ENCODE assay signal across 9 cellular contexts in the genomic region with DNA sequence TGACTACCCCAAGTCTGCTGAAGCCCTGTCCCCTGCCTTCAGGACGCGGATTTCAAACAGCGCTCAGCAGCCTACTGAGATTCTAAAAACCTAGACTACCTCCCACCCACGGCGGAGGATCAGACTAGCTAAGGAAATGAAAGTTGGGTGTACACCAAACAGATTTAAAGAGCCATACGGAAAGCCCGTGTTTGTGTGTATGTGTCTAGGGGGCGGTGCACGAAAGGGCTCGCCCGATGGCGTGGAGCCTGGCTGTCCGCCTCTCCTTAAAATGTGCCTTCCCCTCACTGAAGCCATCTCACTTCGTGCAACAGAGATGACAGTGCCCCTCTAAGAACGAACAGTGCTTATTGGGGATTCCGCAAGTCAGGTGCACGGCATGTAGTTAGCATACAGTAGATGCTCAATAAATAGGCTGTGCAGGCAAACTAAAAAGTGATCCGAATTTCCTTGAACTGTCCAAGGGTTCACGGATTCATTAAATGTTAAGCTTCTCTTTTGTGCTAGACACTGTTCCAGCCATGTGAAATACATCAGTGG. TPM values are rescaled to one million over a fixed set of nuclear protein-coding genes. Genes with fewer than 3 reads are reported as not detected.
DNase-seq lines count a peak whose midpoint lies in the region; ATAC-seq and TF ChIP-seq lines count a peak whose summit lies in the region.
"Had no signal": no experiment of that assay in that cellular context is flagged by ENCODE, and none has a peak within 500 bp of the region (broad histone marks: within the 10 kb centered on the region; RNA-seq: fewer than 3 reads in every experiment).

No MANE protein-coding gene starts in this region.

- intact Hi-C loops in heart left ventricle (cut with DNase I) (loop anchor here in 1 of 10 donors (1.0 kb wide), 1 partner anchor 22 kb away; the partner anchor contains the start of gene CNOT3), Right ventricle myocardium inferior (cut with DNase I) (loop anchor here (1.0 kb wide), 1 partner anchor 22 kb away; the partner anchor contains the start of gene CNOT3), activated B cell treated with CpG ODN at 0.5 μM for 24 hours (cut with micrococcal nuclease) (loop anchor here (1.0 to 2.0 kb wide), 4 partner anchors 22 to 56 kb away; partner anchors contain the start of genes CNOT3, NDUFA3, PRPF31 and TFPT)

- no peaks in the 10 kb centered on the region for H3K27me3 ChIP-seq in heart left ventricle

- H3K36me3 Mint-ChIP-seq in activated B cell treated with CpG ODN at 0.5 μM for 24 hours (ENCODE audit: low read depth): peaks cover 46% of the 10 kb centered on the region

- peak overlapping the region; percentile 99 for H3K27ac Mint-ChIP-seq in activated B cell treated with CpG ODN at 0.5 μM for 24 hours

- peaks cover 46% of the 10 kb centered on the region for H3K4me1 Mint-ChIP-seq in activated B cell treated with CpG ODN at 0.5 μM for 24 hours

- peaks cover 4 to 59% (median 32%) of the 10 kb centered on the region in 12 donors for H3K4me1 ChIP-seq in heart left ventricle

- TF ChIP-seq CTCF in heart left ventricle (IDR thresholded peaks at IDR 0.05): no peak
- no peak for TF ChIP-seq CTCF in activated B cell treated with CpG ODN at 0.5 μM for 24 hours (IDR thresholded peaks at IDR 0.05)
- no peak for TF ChIP-seq CTCF in fibroblast of the aortic adventitia (IDR thresholded peaks at IDR 0.05; ENCODE audit: insufficient read depth, low read length)
- no peak for TF ChIP-seq CTCF in retinal pigment epithelial cell (conservative IDR thresholded peaks at IDR 0.05; ENCODE audit: low read depth, low read length)

- DNase-seq in heart left ventricle: no peak
- no peak for DNase-seq in Right ventricle myocardium inferior (ENCODE audit: missing footprints)
- no peak for DNase-seq in activated B cell treated with CpG ODN at 0.5 μM for 24 hours
- peak; percentile 27 for DNase-seq in fibroblast of the aortic adventitia (ENCODE audit: low read depth)
- no peak for DNase-seq in retinal pigment epithelial cell (ENCODE audit: low read depth)
- DNase-seq in SIG-M5 treated with dmso at 0.1 percent for 504 hours (lab: John Stamatoyannopoulos, UW; ENCODE audit: unreplicated experiment): no peak

- peaks cover 2% of the 10 kb centered on the region for H3K27me3 Mint-ChIP-seq in activated B cell treated with CpG ODN at 0.5 μM for 24 hours

- H3K4me3 Mint-ChIP-seq in activated B cell treated with CpG ODN at 0.5 μM for 24 hours: peak overlapping the region; percentile 100

- H3K9me3 Mint-ChIP-seq in activated B cell treated with CpG ODN at 0.5 μM for 24 hours: no peaks in the 10 kb centered on the region

- H3K4me3 ChIP-seq in heart left ventricle (peak overlapping the region; percentile 47 to 96 (median 74)), fibroblast of the aortic adventitia (ENCODE audit: low read depth, low read length) (peak overlapping the region; percentile 94), retinal pigment epithelial cell (ENCODE audit: low read length) (peak overlapping the region; percentile 76)

- POLR2A ChIA-PET in activated B cell treated with CpG ODN at 0.5 μM for 24 hours (lab: Charles Lee): interaction anchor here (0.6 to 4.7 kb wide), 16 partner anchors 15 to 1004 kb away, joined by 3 to 69 read pairs (median 5); partner anchors contain the start of genes CNOT3, LENG8, MBOAT7 and NDUFA3

- CTCF ChIA-PET in activated B cell treated with CpG ODN at 0.5 μM for 24 hours (lab: Charles Lee): interaction anchor here (0.8 to 1.5 kb wide), 7 partner anchors 9 to 232 kb away, joined by 3 to 4 read pairs (median 3); no protein-coding TSS in a partner anchor

- peak overlapping the region; percentile 89 to 99 (median 98) for H3K27ac ChIP-seq in heart left ventricle

- 9 to 12% (median 12%) methylated on average over 17 to 19 of the region's 19 CpGs for WGBS in heart left ventricle, 4 donors

- H3K9me3 ChIP-seq in heart left ventricle: no peaks in the 10 kb centered on the region

- peaks cover 0 to 46% (median 43%) of the 10 kb centered on the region in 9 donors for H3K36me3 ChIP-seq in heart left ventricle

- TF ChIP-seq POLR2A in heart left ventricle (IDR thresholded peaks at IDR 0.05): no peak

- ATAC-seq in heart left ventricle (no peak), Right ventricle myocardium inferior (no peak), activated B cell treated with CpG ODN at 0.5 μM for 24 hours (ENCODE audit: low read depth) (no peak), HG02884 (IDR thresholded peaks at IDR 0.05; ENCODE audit: unreplicated experiment) (no peak), HG03196 (IDR thresholded peaks at IDR 0.05; ENCODE audit: unreplicated experiment) (no peak)

RNA-seq across cellular contexts. Expression of gene LENG1, which starts 0.6 kb away (rescaled TPM):
- total RNA-seq in heart left ventricle (1 to 10 TPM; 5.4 to 8.7 (median 6.8) TPM), Right ventricle myocardium inferior (6.6 TPM), activated B cell treated with CpG ODN at 0.5 μM for 24 hours (8.3 and 8.4 TPM in 2 replicates), fibroblast of the aortic adventitia (ENCODE audit: low replicate concordance) (4.4 and 6.8 TPM in 2 replicates)
- polyA plus RNA-seq in heart left ventricle: 10 to 100 TPM; 14.4 to 18.6 TPM

RNA-seq across cellular contexts. Expression of gene TMC4, which starts 14.1 kb away (rescaled TPM):
- 1 to 10 TPM in 7 of 9 donors, under 1 TPM in 1, not detected in 1; 0.58 to 4.5 (median 2.1) TPM for total RNA-seq in heart left ventricle
- 1 to 10 TPM; 1.2 to 3.6 TPM for polyA plus RNA-seq in heart left ventricle
- total RNA-seq in Right ventricle myocardium inferior: 0.97 TPM
- total RNA-seq in activated B cell treated with CpG ODN at 0.5 μM for 24 hours: not detected in 2 replicates
- 0.27 and 0.82 TPM in 2 replicates for total RNA-seq in fibroblast of the aortic adventitia (ENCODE audit: low replicate concordance)
- total RNA-seq: dermis microvascular lymphatic vessel endothelial cell had no signal

RNA-seq across cellular contexts. Expression of gene CNOT3, which starts 21.3 kb away (rescaled TPM):
- total RNA-seq in heart left ventricle: 10 to 100 TPM; 12.6 to 28.2 (median 18.5) TPM
- polyA plus RNA-seq in heart left ventricle: 10 to 100 TPM; 14.2 to 18.1 TPM
- total RNA-seq in Right ventricle myocardium inferior: 17.6 TPM
- total RNA-seq in activated B cell treated with CpG ODN at 0.5 μM for 24 hours: 53.2 and 64.6 TPM in 2 replicates
- 6.0 and 9.8 TPM in 2 replicates for total RNA-seq in fibroblast of the aortic adventitia (ENCODE audit: low replicate concordance)

RNA-seq across cellular contexts. Expression of gene MBOAT7, which starts 30.5 kb away (rescaled TPM):
- total RNA-seq in heart left ventricle (10 to 100 TPM; 11.3 to 37.3 (median 19.6) TPM), Right ventricle myocardium inferior (15.1 TPM), activated B cell treated with CpG ODN at 0.5 μM for 24 hours (15.2 and 21.4 TPM in 2 replicates), fibroblast of the aortic adventitia (ENCODE audit: low replicate concordance) (46.9 and 48.7 TPM in 2 replicates)
- polyA plus RNA-seq in heart left ventricle: 10 to 100 TPM in 1 of 2 donors, 1 to 10 TPM in 1; 9.8 to 25.6 TPM

RNA-seq across cellular contexts. Expression of gene TSEN34, which starts 32.2 kb away (rescaled TPM):
- total RNA-seq in heart left ventricle: 10 to 100 TPM; 13.2 to 48.9 (median 23.5) TPM
- 10 to 100 TPM; 10.2 to 35.1 TPM for polyA plus RNA-seq in heart left ventricle
- 16.1 TPM for total RNA-seq in Right ventricle myocardium inferior
- total RNA-seq in activated B cell treated with CpG ODN at 0.5 μM for 24 hours: 15.0 and 19.4 TPM in 2 replicates
- total RNA-seq in fibroblast of the aortic adventitia (ENCODE audit: low replicate concordance): 42.8 and 67.6 TPM in 2 replicates
